Comparison of ENCODE assay signal across 8 cellular contexts in the genomic region with DNA sequence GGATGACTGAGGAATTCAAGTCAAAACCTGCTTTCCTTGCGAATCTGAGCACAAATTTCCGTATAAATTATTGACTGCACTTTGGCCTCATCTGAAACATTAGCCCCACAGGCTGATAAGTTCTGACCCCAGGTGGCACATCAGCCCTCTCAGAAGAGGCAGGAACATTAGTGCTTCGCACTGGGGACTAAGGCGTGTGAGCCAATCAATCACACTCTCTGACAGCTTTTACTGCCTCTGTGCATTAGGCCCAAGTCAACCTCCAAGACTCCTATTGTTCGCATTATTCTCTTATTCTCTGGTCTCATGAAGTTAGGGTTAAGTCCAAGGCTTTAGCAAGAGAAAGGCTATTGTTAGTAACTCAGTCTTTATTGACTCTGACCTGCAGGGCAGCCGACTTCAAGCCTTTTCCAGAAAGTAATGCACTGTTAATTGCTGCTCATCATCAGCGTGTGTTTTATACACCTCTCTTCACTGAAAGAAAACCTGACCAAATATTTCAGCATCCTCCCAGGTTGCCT.
DNase-seq lines count a peak whose midpoint lies in the region; ATAC-seq and TF ChIP-seq lines count a peak whose summit lies in the region.

No MANE protein-coding gene starts in this region.

- no peak for TF ChIP-seq CTCF in brain (conservative IDR thresholded peaks at IDR 0.05)

- H3K36me3 Mint-ChIP-seq in brain (peaks cover 15% of the 10 kb centered on the region), immature natural killer cell (no peaks in the 10 kb centered on the region)

- DNase-seq in COR-L47 (lab: John Stamatoyannopoulos, UW) = peak; percentile 57
- DNase-seq in NCI-H187 (lab: John Stamatoyannopoulos, UW) = peak; percentile 41 to 51
- DNase-seq in mesendoderm = peak; percentile 71
- DNase-seq in SIG-M5 (lab: John Stamatoyannopoulos, UW) = no peak
- DNase-seq in immature natural killer cell = no peak

- H3K9ac ChIP-seq in mesendoderm (ENCODE audit: low read length) = peak overlapping the region; percentile 13

- peaks cover 22% of the 10 kb centered on the region for H3K79me1 ChIP-seq in mesendoderm (ENCODE audit: low read length)

- no peaks in the 10 kb centered on the region for H3K27me3 ChIP-seq in mesendoderm (ENCODE audit: insufficient read depth, low read length, poor library complexity)

- peaks cover 24% of the 10 kb centered on the region for H3K79me2 ChIP-seq in mesendoderm (ENCODE audit: control insufficient read depth, insufficient read depth, low read length)

- H3K27ac Mint-ChIP-seq in brain (peak overlapping the region; percentile 47 to 95 (median 75)), immature natural killer cell (no peak overlapping the region)

- H2BK15ac ChIP-seq in mesendoderm (replicated peaks; ENCODE audit: low read depth) = no peak overlapping the region

- no peak overlapping the region for H2BK120ac ChIP-seq in mesendoderm (ENCODE audit: low read depth, low read length)

- WGBS in mesendoderm (ENCODE audit: extremely low coverage, insufficient coverage, low lambda C conversion rate) = no CpG with 5 or more reads among the region's 7 CpGs

- H2BK5ac ChIP-seq in mesendoderm (ENCODE audit: low read length) = no peak overlapping the region

- no peak overlapping the region for H3K4ac ChIP-seq in mesendoderm (ENCODE audit: low read depth, low read length)

- no peaks in the 10 kb centered on the region for H3K36me3 ChIP-seq in mesendoderm (ENCODE audit: control insufficient read depth, insufficient read depth, low read length)

- H3K4me2 ChIP-seq in mesendoderm (ENCODE audit: low read length) = no peak overlapping the region

- H3K56ac ChIP-seq in mesendoderm (ENCODE audit: low read length) = no peak overlapping the region

- H3K4me3 Mint-ChIP-seq in brain = peak overlapping the region; percentile 36 to 76 (median 74)
- no peak overlapping the region for H3K4me3 Mint-ChIP-seq in immature natural killer cell

- ATAC-seq in HG02623 (IDR thresholded peaks at IDR 0.05; ENCODE audit: unreplicated experiment) (no peak), HG03354 (IDR thresholded peaks at IDR 0.05; ENCODE audit: poor library complexity, severe bottlenecking, unreplicated experiment) (no peak)

- H3K4me1 Mint-ChIP-seq in brain (no peaks in the 10 kb centered on the region), immature natural killer cell (peaks cover 0 to 3% of the 10 kb centered on the region in 2 donors)

- H4K8ac ChIP-seq in mesendoderm (ENCODE audit: low read depth, low read length) = no peak overlapping the region

- no peaks in the 10 kb centered on the region for H3K27me3 Mint-ChIP-seq in brain
- peaks cover 7 to 9% (median 8%) of the 10 kb centered on the region in 3 donors for H3K27me3 Mint-ChIP-seq in immature natural killer cell (ENCODE audit: low read depth in 3 of 3)

- no peak overlapping the region for H3K23ac ChIP-seq in mesendoderm (ENCODE audit: low read length)

- peak overlapping the region; percentile 25 for H3K18ac ChIP-seq in mesendoderm (ENCODE audit: low read length)

- H3K9me3 Mint-ChIP-seq in brain (no peaks in the 10 kb centered on the region), immature natural killer cell (no peaks in the 10 kb centered on the region)

- H3K27ac ChIP-seq in mesendoderm (ENCODE audit: low read depth, low read length) = no peak overlapping the region

- H2AK5ac ChIP-seq in mesendoderm (ENCODE audit: low read length) = no peak overlapping the region

- H4K5ac ChIP-seq in mesendoderm (ENCODE audit: low read length) = no peak overlapping the region

- peaks cover 38% of the 10 kb centered on the region for H3K4me1 ChIP-seq in mesendoderm (ENCODE audit: control insufficient read depth, low read depth, low read length)

- no peak overlapping the region for H3K4me3 ChIP-seq in mesendoderm (ENCODE audit: low read length)

Comparison
In these comparisons a context has a peak if more than half of its experiments do, and no peak if none do; other contexts are left out.
1. DNase-seq: peak in COR-L47 (single experiment), NCI-H187 (2 of 2) and mesendoderm (single experiment); none in SIG-M5 (single experiment) and immature natural killer cell (0 of 3).
2. H3K27ac Mint-ChIP-seq: peak in brain (5 of 5); none in immature natural killer cell (0 of 6).
3. H3K4me3 Mint-ChIP-seq: peak in brain (5 of 5); none in immature natural killer cell (0 of 5).